Comparison of ENCODE assay signal across 1 cellular context in genomic region chr17:30605027-30605426, GRCh38.
TF ChIP-seq lines count a peak whose summit lies in the region.

No MANE protein-coding gene starts in this region.

TF ChIP-seq in HepG2, 621 proteins besides CTCF, POLR2A, EP300 and RAD21 (continued from another document):
- no peak for TF ChIP-seq TFE3 (CRISPR knock-in tag; IDR thresholded peaks at IDR 0.05)
- TF ChIP-seq ZEB1 (IDR thresholded peaks at IDR 0.05; ENCODE audit: insufficient replicate concordance, low read depth), result no peak
- TF ChIP-seq MAZ (IDR thresholded peaks at IDR 0.05; ENCODE audit: borderline replicate concordance, low read depth, low read length), result no peak
- no peak for TF ChIP-seq MAZ (CRISPR knock-in tag; IDR thresholded peaks at IDR 0.05; ENCODE audit: low read depth)
- TF ChIP-seq STAG1 (CRISPR knock-in tag; IDR thresholded peaks at IDR 0.05), result no peak
TF ChIP-seq in HepG2: peak in this region for 0.
